ENCODE assay signal across 16 cellular contexts in genomic region chr6:140174509-140174908, GRCh38.
A peak's percentile ranks its signal among the peaks of the same experiment; 100 is the strongest.
DNase-seq lines count a peak whose midpoint lies in the region; ATAC-seq and TF ChIP-seq lines count a peak whose summit lies in the region.
"Had no signal": no experiment of that assay in that cellular context is flagged by ENCODE, and none has a peak within 500 bp of the region (broad histone marks: within the 10 kb centered on the region; RNA-seq: fewer than 3 reads in every experiment).

No MANE protein-coding gene starts in this region.

- POLR2A ChIA-PET in activated CD4-positive, alpha-beta memory T cell treated with anti-CD3 and anti-CD28 coated beads for 36 hours (lab: Charles Lee), result no interaction called here

- H3K27me3 Mint-ChIP-seq in activated CD4-positive, alpha-beta memory T cell treated with anti-CD3 and anti-CD28 coated beads for 36 hours, result peaks cover 1% of the 10 kb centered on the region
- H3K27me3 Mint-ChIP-seq: activated CD8-positive, alpha-beta memory T cell treated with anti-CD3 and anti-CD28 coated beads, Interleukin-2, amount 10 ng/mL, durations not matched to agents 7 days and 5 days had no signal

- no peak overlapping the region for H3K4me3 Mint-ChIP-seq in activated CD4-positive, alpha-beta memory T cell treated with anti-CD3 and anti-CD28 coated beads for 36 hours
- H3K4me3 Mint-ChIP-seq: activated CD8-positive, alpha-beta memory T cell treated with anti-CD3 and anti-CD28 coated beads, Interleukin-2, amount 10 ng/mL, durations not matched to agents 7 days and 5 days had no signal

- CTCF ChIA-PET in activated CD4-positive, alpha-beta memory T cell treated with anti-CD3 and anti-CD28 coated beads for 36 hours (lab: Charles Lee), result no interaction called here

- H3K4me1 Mint-ChIP-seq in activated CD4-positive, alpha-beta memory T cell treated with anti-CD3 and anti-CD28 coated beads for 36 hours (ENCODE audit: low read depth), result no peaks in the 10 kb centered on the region
- H3K4me1 Mint-ChIP-seq: activated CD8-positive, alpha-beta memory T cell treated with anti-CD3 and anti-CD28 coated beads, Interleukin-2, amount 10 ng/mL, durations not matched to agents 7 days and 5 days had no signal

- 95 to 96% methylated on average over 3 of the region's 3 CpGs for WGBS in thyroid gland, 2 donors

- no peak overlapping the region for H3K27ac ChIP-seq in thyroid gland
- H3K27ac ChIP-seq: BLaER1 treated with 17β-estradiol and CSF1 and Interleukin-3, amounts not matched to agents 10 nM and 100 nM had no signal

- DNase-seq in AG08395 (ENCODE audit: low spot score), result peak; percentile 88
- DNase-seq in HT1080 (ENCODE audit: low read depth), result peak; percentile 90
- DNase-seq in SW480 (ENCODE audit: low spot score), result peak; percentile 0
- peak; percentile 91 for DNase-seq in fibroblast of the conjunctiva (ENCODE audit: low read depth)
- no peak for DNase-seq in activated CD4-positive, alpha-beta memory T cell treated with anti-CD3 and anti-CD28 coated beads for 36 hours
- no peak for DNase-seq in inferior parietal cortex (ENCODE audit: extremely low spot score)
- no peak for DNase-seq in thyroid gland
- DNase-seq: activated CD8-positive, alpha-beta memory T cell treated with anti-CD3 and anti-CD28 coated beads, Interleukin-2, amount 10 ng/mL, durations not matched to agents 7 days and 5 days; anterior cingulate cortex; Karpas-422; NCI-H69; occipital lobe; stimulated activated naive CD4-positive, alpha-beta T cell; T-helper 2 cell had no signal

- no peak for ATAC-seq in GM21825 (IDR thresholded peaks at IDR 0.05; ENCODE audit: unreplicated experiment)
- ATAC-seq: activated CD8-positive, alpha-beta memory T cell treated with anti-CD3 and anti-CD28 coated beads, Interleukin-2, amount 10 ng/mL, durations not matched to agents 7 days and 5 days had no signal

- no peak overlapping the region for H3K4me3 ChIP-seq in thyroid gland (replicated peaks in 1 of 3)
- H3K4me3 ChIP-seq: BLaER1 treated with 17β-estradiol and CSF1 and Interleukin-3, amounts not matched to agents 10 nM and 100 nM had no signal

- no peaks in the 10 kb centered on the region for H3K9me3 ChIP-seq in thyroid gland

- no peaks in the 10 kb centered on the region for H3K4me1 ChIP-seq in thyroid gland
- H3K4me1 ChIP-seq: BLaER1 treated with 17β-estradiol and CSF1 and Interleukin-3, amounts not matched to agents 10 nM and 100 nM had no signal

- no peak overlapping the region for H3K27ac Mint-ChIP-seq in activated CD4-positive, alpha-beta memory T cell treated with anti-CD3 and anti-CD28 coated beads for 36 hours
- H3K27ac Mint-ChIP-seq: activated CD8-positive, alpha-beta memory T cell treated with anti-CD3 and anti-CD28 coated beads, Interleukin-2, amount 10 ng/mL, durations not matched to agents 7 days and 5 days had no signal

- TF ChIP-seq POLR2A in thyroid gland (IDR thresholded peaks at IDR 0.05), result no peak

- H3K36me3 ChIP-seq in thyroid gland, result no peaks in the 10 kb centered on the region
- H3K36me3 ChIP-seq: BLaER1 treated with 17β-estradiol and CSF1 and Interleukin-3, amounts not matched to agents 10 nM and 100 nM had no signal

- H3K9me3 Mint-ChIP-seq in activated CD4-positive, alpha-beta memory T cell treated with anti-CD3 and anti-CD28 coated beads for 36 hours, result peaks cover 2% of the 10 kb centered on the region

- H3K36me3 Mint-ChIP-seq in activated CD4-positive, alpha-beta memory T cell treated with anti-CD3 and anti-CD28 coated beads for 36 hours, result no peaks in the 10 kb centered on the region
- H3K36me3 Mint-ChIP-seq: activated CD8-positive, alpha-beta memory T cell treated with anti-CD3 and anti-CD28 coated beads, Interleukin-2, amount 10 ng/mL, durations not matched to agents 7 days and 5 days had no signal

- no peaks in the 10 kb centered on the region for H3K27me3 ChIP-seq in thyroid gland
- H3K27me3 ChIP-seq: BLaER1 treated with 17β-estradiol and CSF1 and Interleukin-3, amounts not matched to agents 10 nM and 100 nM had no signal

- intact Hi-C loops in activated CD4-positive, alpha-beta memory T cell treated with anti-CD3 and anti-CD28 coated beads for 36 hours (cut with micrococcal nuclease), result no loop called here
- intact Hi-C loops in thyroid gland (cut with DNase I), result no loop called here

- TF ChIP-seq CTCF in thyroid gland (IDR thresholded peaks at IDR 0.05), result no peak

Comparison
In these comparisons a context has a peak if more than half of its experiments do, and no peak if none do; other contexts are left out.
1. DNase-seq: peak in AG08395 (single experiment), HT1080 (single experiment), SW480 (single experiment) and fibroblast of the conjunctiva (single experiment); none in activated CD4-positive, alpha-beta memory T cell treated with anti-CD3 and anti-CD28 coated beads for 36 hours (single experiment), inferior parietal cortex (single experiment) and thyroid gland (0 of 2).